In the genomic region with DNA sequence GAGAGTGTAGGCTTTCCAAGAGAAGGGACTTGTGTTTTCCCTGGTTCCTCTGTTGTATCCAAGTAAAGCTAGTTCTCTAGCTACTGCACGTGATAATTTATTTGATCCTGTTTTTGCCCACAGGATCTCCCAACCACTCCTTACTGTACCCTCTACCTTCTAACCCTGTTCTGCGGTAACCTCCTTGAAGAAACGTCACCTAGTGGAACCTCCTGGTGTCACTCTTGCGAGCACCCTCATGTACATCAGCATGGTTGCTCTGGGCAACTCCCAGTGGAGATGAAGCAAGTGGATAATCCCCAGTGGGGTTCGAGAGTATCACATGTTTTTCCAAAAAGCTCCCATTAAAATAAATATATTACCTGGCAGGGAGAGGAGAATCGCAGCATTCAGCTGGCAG, we compare ENCODE assay signal across 1 cellular context.
TF ChIP-seq lines count a peak whose summit lies in the region.

No MANE protein-coding gene starts in this region.

TF ChIP-seq in HCT116, 20 proteins besides CTCF, POLR2A, EP300 and RAD21 (continued from another document):
- TF ChIP-seq MAX (IDR thresholded peaks at IDR 0.05), result no peak
- no peak for TF ChIP-seq POLR2AphosphoS5 (IDR thresholded peaks at IDR 0.05; ENCODE audit: low read depth, low read length)
- TF ChIP-seq EZH2phosphoT487 (IDR thresholded peaks at IDR 0.05; ENCODE audit: borderline replicate concordance), result no peak
- no peak for TF ChIP-seq JUND (IDR thresholded peaks at IDR 0.05)
